In the genomic region with DNA sequence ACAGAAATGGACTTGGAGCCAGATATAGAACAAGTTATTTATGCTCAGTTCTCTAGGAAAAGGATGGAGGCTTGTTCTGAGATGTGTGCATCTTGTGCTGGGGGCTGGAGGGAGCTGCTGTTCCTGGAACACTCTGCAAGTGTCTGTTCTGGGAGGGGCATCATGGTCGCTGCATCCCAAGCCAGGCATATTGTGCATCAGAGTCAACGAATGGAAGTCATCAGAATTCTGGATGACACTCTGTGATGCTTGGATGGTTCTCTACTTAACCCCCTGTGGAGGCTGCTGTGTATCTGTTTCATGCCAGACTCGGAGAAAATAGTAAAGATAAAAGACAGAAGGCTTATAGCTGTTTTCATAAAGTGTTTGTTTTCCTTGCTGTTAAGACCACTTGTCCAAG, we compare ENCODE assay signal across 1 cellular context.
TF ChIP-seq lines count a peak whose summit lies in the region.

No MANE protein-coding gene starts in this region.

TF ChIP-seq in WTC11, 78 proteins besides CTCF, POLR2A, EP300 and RAD21 (continued from another document):
- TF ChIP-seq, protein P1, sequence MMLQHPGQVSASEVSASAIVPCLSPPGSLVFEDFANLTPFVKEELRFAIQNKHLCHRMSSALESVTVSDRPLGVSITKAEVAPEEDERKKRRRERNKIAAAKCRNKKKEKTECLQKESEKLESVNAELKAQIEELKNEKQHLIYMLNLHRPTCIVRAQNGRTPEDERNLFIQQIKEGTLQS (CRISPR knock-in tag; conservative IDR thresholded peaks at IDR 0.05): no peak
